18 cellular contexts compared by ENCODE assay signal in genomic region chr3:73768594-73769308, GRCh38.
DNase-seq lines count a peak whose midpoint lies in the region; ATAC-seq, FAIRE-seq and TF ChIP-seq lines count a peak whose summit lies in the region.
"Had no signal": no experiment of that assay in that cellular context is flagged by ENCODE, and none has a peak within 500 bp of the region (broad histone marks: within the 10 kb centered on the region; RNA-seq: fewer than 3 reads in every experiment).

No MANE protein-coding gene starts in this region.

- H3K9me3 ChIP-seq in GM23248 (ENCODE audit: low read depth) (no peaks in the 10 kb centered on the region), adipocyte (ENCODE audit: control insufficient read depth, low read length) (peaks cover 9% of the 10 kb centered on the region), esophagus muscularis mucosa (no peaks in the 10 kb centered on the region)
- H3K9me3 ChIP-seq: gastroesophageal sphincter, neutrophil, transverse colon had no signal

- no peaks in the 10 kb centered on the region for H3K9me2 ChIP-seq in GM23248 (ENCODE audit: insufficient read depth)

- H3K4me2 ChIP-seq in GM23248 (ENCODE audit: unreplicated experiment) = peak overlapping the region; percentile 12

- H4K20me1 ChIP-seq in GM23248 (ENCODE audit: insufficient read depth) = no peaks in the 10 kb centered on the region
- H4K20me1 ChIP-seq: BLaER1 treated with 17β-estradiol and CSF1 and Interleukin-3, amounts not matched to agents 10 nM and 100 nM had no signal

- H3K9ac ChIP-seq in GM23248 = no peak overlapping the region
- no peak overlapping the region for H3K9ac ChIP-seq in adipocyte (ENCODE audit: low read length)
- H3K9ac ChIP-seq: BLaER1 treated with 17β-estradiol and CSF1 and Interleukin-3, amounts not matched to agents 10 nM and 100 nM had no signal

- no peak overlapping the region for H3K27ac ChIP-seq in GM23248
- no peak overlapping the region for H3K27ac ChIP-seq in esophagus muscularis mucosa (replicated peaks in 1 of 4)
- H3K27ac ChIP-seq: BLaER1 treated with 17β-estradiol and CSF1 and Interleukin-3, amounts not matched to agents 10 nM and 100 nM; brain microvascular endothelial cell; gastroesophageal sphincter; neutrophil; transverse colon had no signal

- peaks cover 34% of the 10 kb centered on the region for H3K4me1 ChIP-seq in GM23248 (ENCODE audit: insufficient read depth)
- H3K4me1 ChIP-seq in adipocyte (ENCODE audit: control insufficient read depth, insufficient read depth, low read length) = peaks cover 45% of the 10 kb centered on the region
- H3K4me1 ChIP-seq in esophagus muscularis mucosa = peaks cover 9 to 33% (median 23%) of the 10 kb centered on the region in 4 donors
- H3K4me1 ChIP-seq: transverse colon had no signal

- TF ChIP-seq POLR2A in esophagus muscularis mucosa (IDR thresholded peaks at IDR 0.05; ENCODE audit: low read depth) = no peak

- H3K27me3 ChIP-seq in GM23248 (replicated peaks; ENCODE audit: insufficient read depth) (no peaks in the 10 kb centered on the region), adipocyte (replicated peaks; ENCODE audit: control insufficient read depth, insufficient read depth, low read length) (no peaks in the 10 kb centered on the region), esophagus muscularis mucosa (no peaks in the 10 kb centered on the region)
- H3K27me3 ChIP-seq: BLaER1 treated with 17β-estradiol and CSF1 and Interleukin-3, amounts not matched to agents 10 nM and 100 nM; brain microvascular endothelial cell; gastroesophageal sphincter; neutrophil; transverse colon had no signal

- no peak overlapping the region for H3K4me3 ChIP-seq in GM23248
- no peak overlapping the region for H3K4me3 ChIP-seq in adipocyte (ENCODE audit: low read length)
- H3K4me3 ChIP-seq in esophagus muscularis mucosa = no peak overlapping the region
- H3K4me3 ChIP-seq: BLaER1 treated with 17β-estradiol and CSF1 and Interleukin-3, amounts not matched to agents 10 nM and 100 nM; gastroesophageal sphincter; transverse colon had no signal

- no peak for TF ChIP-seq CTCF in esophagus muscularis mucosa (IDR thresholded peaks at IDR 0.05)

- WGBS in GM23248 (ENCODE audit: low coverage in 1 of 2, low lambda C conversion rate in 2 of 2, missing lambda C conversion rate in 2 of 2), 2 experiments = 44 to 52% methylated on average over 4 of the region's 4 CpGs
- WGBS in esophagus muscularis mucosa = 81% methylated on average over 4 of the region's 4 CpGs

- peaks cover 42% of the 10 kb centered on the region for H3F3A ChIP-seq in GM23248 (ENCODE audit: insufficient read depth)

- FAIRE-seq in islet of Langerhans (lab: Jason Lieb, UNC) = peak; percentile 76

- in situ Hi-C loops in GM23248 (cut with MboI) = loop anchor here (10.0 kb wide), 1 partner anchor 254 kb away; no protein-coding TSS in a partner anchor

- DNase-seq in AG08396 (ENCODE audit: low spot score) = peak; percentile 19
- DNase-seq in GM23248 = peak; percentile 44
- DNase-seq in adipocyte (ENCODE audit: low read depth) = peak; percentile 44
- DNase-seq in NCI-H2196 (lab: John Stamatoyannopoulos, UW; ENCODE audit: unreplicated experiment) = no peak
- no peak for DNase-seq in globus pallidus (ENCODE audit: low spot score)
- no peak for DNase-seq in esophagus muscularis mucosa (ENCODE audit: extremely low spot score)
- DNase-seq: activated naive CD4-positive, alpha-beta T cell treated with anti-CD3 and anti-CD28 coated beads, Interleukin-2, amount 10 ng/mL, durations not matched to agents 7 days and 5 days; brain microvascular endothelial cell; DND-41; effector memory CD4-positive, alpha-beta T cell; NCI-H2029 treated with DMSO at 0.1 percent for 48 hours; transverse colon had no signal

- H3K36me3 ChIP-seq in GM23248 (ENCODE audit: low read depth) (no peaks in the 10 kb centered on the region), adipocyte (ENCODE audit: control insufficient read depth, insufficient read depth, low read length, severe bottlenecking) (no peaks in the 10 kb centered on the region), esophagus muscularis mucosa (no peaks in the 10 kb centered on the region)
- H3K36me3 ChIP-seq: BLaER1 treated with 17β-estradiol and CSF1 and Interleukin-3, amounts not matched to agents 10 nM and 100 nM; brain microvascular endothelial cell; gastroesophageal sphincter; neutrophil; transverse colon had no signal

- H2AFZ ChIP-seq in GM23248 = no peak overlapping the region

- ATAC-seq in GM21737 (IDR thresholded peaks at IDR 0.05; ENCODE audit: unreplicated experiment) = no peak
- ATAC-seq: gastroesophageal sphincter, sciatic nerve had no signal

- H3K79me2 ChIP-seq in GM23248 (ENCODE audit: insufficient read depth) = no peaks in the 10 kb centered on the region

- no peak for TF ChIP-seq EP300 in esophagus muscularis mucosa (IDR thresholded peaks at IDR 0.05)

- intact Hi-C loops in esophagus muscularis mucosa (cut with DNase I) = no loop called here

Comparison
In these comparisons a context has a peak if more than half of its experiments do, and no peak if none do; other contexts are left out.
1. DNase-seq: peak in AG08396 (single experiment), GM23248 (single experiment) and adipocyte (single experiment); none in NCI-H2196 (single experiment), globus pallidus (single experiment) and esophagus muscularis mucosa (single experiment).